In the genomic region with DNA sequence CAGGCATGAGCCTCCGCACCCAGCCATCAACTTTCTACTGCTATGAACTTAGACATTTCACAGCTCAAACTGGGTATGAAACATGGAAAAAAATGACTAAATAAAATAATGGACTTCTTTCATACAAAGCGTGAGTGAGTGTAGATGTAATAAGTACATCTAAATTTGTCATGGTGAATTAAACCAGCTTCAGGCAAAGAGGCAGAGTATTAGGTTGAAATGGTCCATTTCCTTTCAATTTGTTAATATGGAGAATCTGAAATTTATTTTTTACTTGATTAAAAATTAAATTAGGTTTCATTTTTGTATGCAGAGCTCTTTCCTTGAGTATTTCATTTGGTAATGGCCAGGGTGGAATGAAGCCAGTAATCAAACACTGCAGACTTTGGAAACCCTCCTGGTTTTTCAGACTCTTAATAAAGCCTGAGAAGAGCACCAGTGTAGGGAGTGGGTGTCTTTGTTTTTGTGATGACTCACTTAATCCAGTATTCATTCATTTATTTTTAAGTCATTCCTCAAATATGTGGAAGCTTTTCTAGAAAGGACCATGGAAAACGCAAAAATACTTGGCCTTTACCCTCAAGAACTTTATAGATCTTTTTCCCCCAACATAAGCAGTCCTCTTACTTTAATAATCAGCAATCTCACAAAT, we compare ENCODE assay signal across 2 cellular contexts.
TF ChIP-seq lines count a peak whose summit lies in the region.

No MANE protein-coding gene starts in this region.

TF ChIP-seq in endothelial cell of umbilical vein, 7 proteins besides CTCF, POLR2A, EP300 and RAD21 (continued from another document):
- TF ChIP-seq JUN (IDR thresholded peaks at IDR 0.05; ENCODE audit: borderline replicate concordance, insufficient read depth, insufficient read length, low read depth) (peak; percentile 71), GATA2 (IDR thresholded peaks at IDR 0.05; ENCODE audit: insufficient read depth, insufficient read length, low read depth, low read length) (no peak), FOS (IDR thresholded peaks at IDR 0.05; ENCODE audit: borderline replicate concordance, insufficient read depth, low read length) (peak; percentile 51)

TF ChIP-seq in HEK293T, 16 proteins besides CTCF, POLR2A, EP300 and RAD21 (continued from another document):
- TF ChIP-seq FOXA1 (IDR thresholded peaks at IDR 0.05) (no peak), SP1 (IDR thresholded peaks at IDR 0.05) (no peak), TARDBP (IDR thresholded peaks at IDR 0.05) (no peak), HDGF (IDR thresholded peaks at IDR 0.05; ENCODE audit: borderline replicate concordance) (no peak)
- TF ChIP-seq, protein P1, sequence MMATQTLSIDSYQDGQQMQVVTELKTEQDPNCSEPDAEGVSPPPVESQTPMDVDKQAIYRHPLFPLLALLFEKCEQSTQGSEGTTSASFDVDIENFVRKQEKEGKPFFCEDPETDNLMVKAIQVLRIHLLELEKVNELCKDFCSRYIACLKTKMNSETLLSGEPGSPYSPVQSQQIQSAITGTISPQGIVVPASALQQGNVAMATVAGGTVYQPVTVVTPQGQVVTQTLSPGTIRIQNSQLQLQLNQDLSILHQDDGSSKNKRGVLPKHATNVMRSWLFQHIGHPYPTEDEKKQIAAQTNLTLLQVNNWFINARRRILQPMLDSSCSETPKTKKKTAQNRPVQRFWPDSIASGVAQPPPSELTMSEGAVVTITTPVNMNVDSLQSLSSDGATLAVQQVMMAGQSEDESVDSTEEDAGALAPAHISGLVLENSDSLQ (IDR thresholded peaks at IDR 0.05), result no peak
